ENCODE assay signal across 8 cellular contexts in the genomic region with DNA sequence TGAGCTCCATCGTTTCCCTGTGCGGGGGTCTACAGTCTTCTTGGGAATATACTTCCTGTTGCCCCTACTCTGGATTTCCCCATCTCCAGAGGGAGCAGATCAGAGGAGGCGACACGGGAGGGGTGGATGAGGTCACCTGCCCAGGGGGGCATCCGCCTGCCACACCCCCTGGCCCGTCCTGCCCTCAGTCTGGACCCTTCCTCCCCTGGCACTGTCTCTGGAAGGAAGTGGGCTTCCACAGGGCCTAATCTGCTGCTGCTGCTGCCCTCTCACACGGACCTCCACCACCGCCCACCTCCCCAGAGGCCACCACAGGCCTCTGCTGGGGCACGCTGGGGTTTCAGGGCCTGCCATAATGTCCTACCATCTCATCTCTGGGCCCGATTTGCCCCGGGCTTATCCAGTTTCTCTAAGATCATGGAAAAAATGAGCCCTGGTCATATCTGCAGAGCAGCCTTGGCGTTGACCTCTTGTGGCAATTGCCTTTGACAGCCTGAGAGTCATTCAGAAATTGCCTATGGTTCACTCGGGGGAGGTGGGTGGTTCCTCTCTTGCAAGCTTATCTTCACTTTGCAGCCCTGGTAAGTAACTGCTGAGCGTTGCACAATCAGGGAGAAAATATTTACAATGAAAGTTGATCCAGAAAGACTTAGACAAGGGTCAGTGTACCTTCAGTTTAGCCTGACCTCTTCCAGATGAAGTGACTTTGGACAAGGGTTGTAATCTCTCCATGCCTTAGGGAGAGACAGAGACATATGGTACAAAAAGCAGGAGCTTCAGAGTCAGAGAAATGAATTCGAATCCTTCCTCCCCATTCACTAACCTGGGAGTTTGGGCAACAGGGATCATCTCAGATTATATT.
DNase-seq lines count a peak whose midpoint lies in the region; ATAC-seq and TF ChIP-seq lines count a peak whose summit lies in the region.

No MANE protein-coding gene starts in this region.

- H3K9me3 ChIP-seq in CD4-positive, alpha-beta memory T cell (ENCODE audit: control insufficient read depth in 1 of 2, low read length in 2 of 2), result no peaks in the 10 kb centered on the region

- H3K36me3 Mint-ChIP-seq in CD4-positive, alpha-beta memory T cell, result no peaks in the 10 kb centered on the region

- H3K27ac Mint-ChIP-seq in CD4-positive, alpha-beta memory T cell, result peak overlapping the region in 1 of 7 donors; percentile 50

- no peaks in the 10 kb centered on the region for H3K9me3 Mint-ChIP-seq in CD4-positive, alpha-beta memory T cell

- no peak overlapping the region for H3K4me3 Mint-ChIP-seq in CD4-positive, alpha-beta memory T cell

- TF ChIP-seq CTCF in cardiac fibroblast (IDR thresholded peaks at IDR 0.05; ENCODE audit: low read depth, low read length) (no peak), omental fat pad (IDR thresholded peaks at IDR 0.05) (no peak)

- H3K36me3 ChIP-seq in CD4-positive, alpha-beta memory T cell (ENCODE audit: insufficient read depth, low read length), result no peaks in the 10 kb centered on the region

- CTCF ChIA-PET in CD4-positive, alpha-beta memory T cell (lab: Charles Lee; ENCODE audit: partially characterized antibody), result interaction anchor here (1.0 kb wide), 1 partner anchor 279 kb away, joined by 3 read pairs; no protein-coding TSS in a partner anchor

- H3K4me3 ChIP-seq in cardiac fibroblast (replicated peaks in 1 of 2; ENCODE audit: low read depth in 2 of 2, low read length in 2 of 2), result no peak overlapping the region
- no peak overlapping the region for H3K4me3 ChIP-seq in CD4-positive, alpha-beta memory T cell (ENCODE audit: low read length in 2 of 2)

- no peak overlapping the region for H3K27ac ChIP-seq in CD4-positive, alpha-beta memory T cell (ENCODE audit: low read depth, low read length)

- in situ Hi-C loops in Caki2 (cut with HindIII; ENCODE audit: low pct_unique_long_range_greater_than_20kb, low sequenced_read_pairs), result no loop called here

- no peaks in the 10 kb centered on the region for H3K27me3 ChIP-seq in CD4-positive, alpha-beta memory T cell (ENCODE audit: insufficient read depth, low read length)

- H3K27me3 Mint-ChIP-seq in CD4-positive, alpha-beta memory T cell, result no peaks in the 10 kb centered on the region

- ATAC-seq in omental fat pad (ENCODE audit: low FRiP score) (peak; percentile 63), GM18520 (IDR thresholded peaks at IDR 0.05; ENCODE audit: unreplicated experiment) (no peak)

- H3K4me1 Mint-ChIP-seq in CD4-positive, alpha-beta memory T cell, result peaks cover 0 to 8% (median 4%) of the 10 kb centered on the region in 4 donors

- POLR2A ChIA-PET in CD4-positive, alpha-beta memory T cell (lab: Charles Lee; ENCODE audit: partially characterized antibody), result no interaction called here

- DNase-seq in Caki2 (ENCODE audit: low read depth), result peak; percentile 73
- peak; percentile 65 for DNase-seq in NCI-H146 treated with DMSO at 0.1 percent for 48 hours (lab: John Stamatoyannopoulos, UW; ENCODE audit: unreplicated experiment)
- DNase-seq in cardiac fibroblast (ENCODE audit: low read depth in 2 of 2), result peak; percentile 34 to 84
- DNase-seq in omental fat pad (ENCODE audit: low spot score), result no peak
- DNase-seq in CD4-positive, alpha-beta memory T cell, result no peak
- DNase-seq in NCI-H2029 treated with DMSO at 0.1 percent for 48 hours (lab: John Stamatoyannopoulos, UW), result no peak
- no peak for DNase-seq in EL

- H3K4me1 ChIP-seq in CD4-positive, alpha-beta memory T cell (ENCODE audit: insufficient read depth, low read length), result peaks cover 17% of the 10 kb centered on the region

- intact Hi-C loops in CD4-positive, alpha-beta memory T cell (cut with micrococcal nuclease), result no loop called here

Comparison
In these comparisons a context has a peak if more than half of its experiments do, and no peak if none do; other contexts are left out.
1. DNase-seq: peak in Caki2 (single experiment), NCI-H146 treated with DMSO at 0.1 percent for 48 hours (single experiment) and cardiac fibroblast (2 of 2); none in omental fat pad (single experiment), CD4-positive, alpha-beta memory T cell (0 of 5), NCI-H2029 treated with DMSO at 0.1 percent for 48 hours (single experiment) and EL (single experiment).